ENCODE assay signal across 1 cellular context in genomic region chr17:63819585-63820537, GRCh38.
TF ChIP-seq lines count a peak whose summit lies in the region.

No MANE protein-coding gene starts in this region.

TF ChIP-seq in HCT116, 20 proteins besides CTCF, POLR2A, EP300 and RAD21 (continued from another document):
- TF ChIP-seq MAX (IDR thresholded peaks at IDR 0.05) (no peak), EGR1 (IDR thresholded peaks at IDR 0.05; ENCODE audit: low read depth) (no peak), ZNF274 (IDR thresholded peaks at IDR 0.05; ENCODE audit: low read depth, low read length) (no peak), SIN3A (IDR thresholded peaks at IDR 0.05; ENCODE audit: low read depth) (no peak), FOSL1 (IDR thresholded peaks at IDR 0.05; ENCODE audit: low read depth) (no peak), EZH2phosphoT487 (IDR thresholded peaks at IDR 0.05; ENCODE audit: borderline replicate concordance) (no peak), EZH2 (IDR thresholded peaks at IDR 0.05) (no peak)
